24 cellular contexts compared by ENCODE assay signal in genomic region chr10:70981171-70981836, GRCh38.
DNase-seq lines count a peak whose midpoint lies in the region; ATAC-seq, FAIRE-seq and TF ChIP-seq lines count a peak whose summit lies in the region.
"Had no signal": no experiment of that assay in that cellular context is flagged by ENCODE, and none has a peak within 500 bp of the region (broad histone marks: within the 10 kb centered on the region; RNA-seq: fewer than 3 reads in every experiment).

No MANE protein-coding gene starts in this region.

- WGBS in GM12878 (ENCODE audit: insufficient coverage, insufficient replicate concordance, low lambda C conversion rate, missing lambda C conversion rate), result 56% methylated on average over 7 of the region's 7 CpGs

- no peaks in the 10 kb centered on the region for H4K20me1 ChIP-seq in BLaER1 treated with 17β-estradiol and CSF1 and Interleukin-3, amounts not matched to agents 10 nM and 100 nM
- H4K20me1 ChIP-seq in GM12878 (ENCODE audit: control insufficient read depth, insufficient read depth), result no peaks in the 10 kb centered on the region

- no peak for FAIRE-seq in GM12878 (lab: Jason Lieb, UNC)
- no peak for FAIRE-seq in D721Med (lab: Jason Lieb, UNC)
- FAIRE-seq: H1 had no signal

- H3K9me3 Mint-ChIP-seq in naive thymus-derived CD4-positive, alpha-beta T cell, result peaks cover 0 to under 1% (median 0%) of the 10 kb centered on the region in 11 donors
- peaks cover 0 to 2% of the 10 kb centered on the region in 2 donors for H3K9me3 Mint-ChIP-seq in stimulated activated naive B cell treated with anti-CD40 and anti-IgM and Interleukin-4, amounts not matched to agents 10 μg/mL and 1 μg/mL and 100 μg/mL, for 72 hours
- H3K9me3 Mint-ChIP-seq: CD4-positive, alpha-beta T cell had no signal

- no peak for TF ChIP-seq POLR2A in GM12878 (IDR thresholded peaks at IDR 0.05; ENCODE audit: low read depth, low read length)

- peak overlapping the region in 3 of 11 experiments; percentile 43 to 65 (median 57); a peak in 4 of 22 replicates for H3K27ac ChIP-seq in BLaER1 treated with 17β-estradiol and CSF1 and Interleukin-3, amounts not matched to agents 10 nM and 100 nM
- H3K27ac ChIP-seq in GM12878 (ENCODE audit: control insufficient read depth, insufficient read depth), result no peak overlapping the region; the same call in 1 of the 2 replicates
- no peak overlapping the region for H3K27ac ChIP-seq in naive thymus-derived CD4-positive, alpha-beta T cell (ENCODE audit: low read depth, low read length)

- H3K9me3 ChIP-seq in BLaER1 treated with 17β-estradiol and CSF1 and Interleukin-3, amounts not matched to agents 10 nM and 100 nM (replicated peaks in 1 of 11), result peaks cover 0 to 5% (median 0%) of the 10 kb centered on the region in 11 experiments; a peak in 2 of 22 replicates
- no peaks in the 10 kb centered on the region for H3K9me3 ChIP-seq in GM12878 (replicated peaks; ENCODE audit: control insufficient read depth, insufficient read depth, low read length)
- H3K9me3 ChIP-seq in naive thymus-derived CD4-positive, alpha-beta T cell (ENCODE audit: control insufficient read depth in 2 of 3, low read length in 3 of 3), result no peaks in the 10 kb centered on the region

- in situ Hi-C loops in GM12878 (cut with MboI), result no loop called here

- TF ChIP-seq CTCF in GM12878 (IDR thresholded peaks at IDR 0.05 in 2 of 3, conservative IDR thresholded peaks at IDR 0.05 in 1 of 3; ENCODE audit: control insufficient read depth in 2 of 3, extremely low read depth in 1 of 3, insufficient read depth in 1 of 3, low read depth in 3 of 3, low read length in 3 of 3) (no peak), D721Med (IDR thresholded peaks at IDR 0.05; ENCODE audit: insufficient read depth, missing control alignments) (no peak)

- H3K4me1 Mint-ChIP-seq in naive thymus-derived CD4-positive, alpha-beta T cell, result peaks cover 0 to 22% (median 12%) of the 10 kb centered on the region in 7 donors
- peaks cover 3 to 18% of the 10 kb centered on the region in 2 donors for H3K4me1 Mint-ChIP-seq in stimulated activated naive B cell treated with anti-CD40 and anti-IgM and Interleukin-4, amounts not matched to agents 10 μg/mL and 1 μg/mL and 100 μg/mL, for 72 hours

- peak overlapping the region in 1 of 11 experiments; percentile 18; a peak in 2 of 22 replicates for H3K9ac ChIP-seq in BLaER1 treated with 17β-estradiol and CSF1 and Interleukin-3, amounts not matched to agents 10 nM and 100 nM
- H3K9ac ChIP-seq in GM12878 (ENCODE audit: control insufficient read depth, insufficient read depth, low read length), result no peak overlapping the region; the same call in 1 of the 2 replicates

- BruUV-seq in GM12878 (replicated peaks; lab: Mats Ljungman, UMichigan), result no TSS peak

- peaks cover 17 to 32% (median 29%) of the 10 kb centered on the region in 10 experiments; a peak in 19 of 20 replicates for H3K4me1 ChIP-seq in BLaER1 treated with 17β-estradiol and CSF1 and Interleukin-3, amounts not matched to agents 10 nM and 100 nM
- H3K4me1 ChIP-seq in GM12878 (ENCODE audit: control insufficient read depth, insufficient read depth, low read length), result peaks cover 21% of the 10 kb centered on the region
- H3K4me1 ChIP-seq in naive thymus-derived CD4-positive, alpha-beta T cell (ENCODE audit: control insufficient read depth in 2 of 2, insufficient read depth in 2 of 2, low read length in 2 of 2), result peaks cover 0 to 9% of the 10 kb centered on the region in 2 donors

- H3K27ac Mint-ChIP-seq in naive thymus-derived CD4-positive, alpha-beta T cell, result no peak overlapping the region
- no peak overlapping the region for H3K27ac Mint-ChIP-seq in stimulated activated naive B cell treated with anti-CD40 and anti-IgM and Interleukin-4, amounts not matched to agents 10 μg/mL and 1 μg/mL and 100 μg/mL, for 72 hours
- H3K27ac Mint-ChIP-seq: CD4-positive, alpha-beta T cell had no signal

- no peak overlapping the region for H3K4me3 ChIP-seq in BLaER1 treated with 17β-estradiol and CSF1 and Interleukin-3, amounts not matched to agents 10 nM and 100 nM
- H3K4me3 ChIP-seq in GM12878, result no peak overlapping the region
- no peak overlapping the region for H3K4me3 ChIP-seq in naive thymus-derived CD4-positive, alpha-beta T cell (ENCODE audit: low read length)

- RAD21 ChIA-PET in GM12878 (lab: Charles Lee; ENCODE audit: unreplicated experiment), result interaction anchor here (1.4 kb wide), 1 partner anchor 13 kb away, joined by 4 read pairs; no protein-coding TSS in a partner anchor

- DNase-seq in GM12878 (ENCODE audit: low read depth, low spot score), result no peak
- DNase-seq in naive thymus-derived CD4-positive, alpha-beta T cell, result no peak
- DNase-seq in stimulated activated naive B cell treated with anti-CD40 and anti-IgM and Interleukin-4, amounts not matched to agents 10 μg/mL and 1 μg/mL and 100 μg/mL, for 72 hours, result no peak
- no peak for DNase-seq in D721Med (ENCODE audit: insufficient read length, low spot score)
- DNase-seq in CD1c-positive myeloid dendritic cell (ENCODE audit: extremely low spot score), result no peak
- DNase-seq: AML-193; CD4-positive, alpha-beta T cell; COR-L47; DMS 273 treated with DMSO at 0.1 percent for 48 hours; DMS79 treated with DMSO at 0.1 percent for 48 hours; KBM-7; NCI-H1105 treated with DMSO at 0.1 percent for 48 hours; NCI-H2029 treated with DMSO at 0.1 percent for 48 hours; NCI-H2171; NCI-H345; NCI-H524; NCI-H774; NK-92 treated with Interleukin-12 subunit alpha and Interleukin-12 subunit beta, amount 100 ng/mL, for 24 hours; SIG-M5 had no signal

- no peaks in the 10 kb centered on the region for H3K36me3 Mint-ChIP-seq in naive thymus-derived CD4-positive, alpha-beta T cell
- H3K36me3 Mint-ChIP-seq in stimulated activated naive B cell treated with anti-CD40 and anti-IgM and Interleukin-4, amounts not matched to agents 10 μg/mL and 1 μg/mL and 100 μg/mL, for 72 hours, result no peaks in the 10 kb centered on the region

- peak overlapping the region; percentile 9 to 62 (median 47); a peak in 18 of 22 replicates for H3K4me2 ChIP-seq in BLaER1 treated with 17β-estradiol and CSF1 and Interleukin-3, amounts not matched to agents 10 nM and 100 nM
- no peak overlapping the region for H3K4me2 ChIP-seq in GM12878 (ENCODE audit: control insufficient read depth, insufficient read depth)

- peak; percentile 76 for ATAC-seq in GM12878
- peak; percentile 25 for ATAC-seq in naive thymus-derived CD4-positive, alpha-beta T cell
- peak; percentile 29 to 32 for ATAC-seq in stimulated activated naive B cell treated with anti-CD40 and anti-IgM and Interleukin-4, amounts not matched to agents 10 μg/mL and 1 μg/mL and 100 μg/mL, for 72 hours (replicated peaks)
- no peak for ATAC-seq in esophagus mucosa
- ATAC-seq: HCT116, Panc1 had no signal

- TF ChIP-seq EP300 in GM12878 (IDR thresholded peaks at IDR 0.05; ENCODE audit: borderline replicate concordance in 1 of 2, control insufficient read depth in 1 of 2, low read depth in 2 of 2, low read length in 2 of 2), result no peak

- intact Hi-C loops in GM12878 (cut with micrococcal nuclease; ENCODE audit: unreplicated experiment), result no loop called here
- intact Hi-C loops in naive thymus-derived CD4-positive, alpha-beta T cell (cut with micrococcal nuclease), result no loop called here

- no peaks in the 10 kb centered on the region for H3K27me3 ChIP-seq in BLaER1 treated with 17β-estradiol and CSF1 and Interleukin-3, amounts not matched to agents 10 nM and 100 nM
- no peaks in the 10 kb centered on the region for H3K27me3 ChIP-seq in GM12878 (replicated peaks in 1 of 2; ENCODE audit: control insufficient read depth in 2 of 2, insufficient read depth in 2 of 2, low read length in 1 of 2)
- H3K27me3 ChIP-seq in naive thymus-derived CD4-positive, alpha-beta T cell (ENCODE audit: control insufficient read depth in 2 of 2, insufficient read depth in 2 of 2, low read length in 2 of 2), result no peaks in the 10 kb centered on the region

- no peaks in the 10 kb centered on the region for H3K36me3 ChIP-seq in BLaER1 treated with 17β-estradiol and CSF1 and Interleukin-3, amounts not matched to agents 10 nM and 100 nM
- H3K36me3 ChIP-seq in GM12878 (ENCODE audit: control insufficient read depth in 2 of 2, insufficient read depth in 2 of 2, low read length in 1 of 2), result no peaks in the 10 kb centered on the region
- H3K36me3 ChIP-seq in naive thymus-derived CD4-positive, alpha-beta T cell (ENCODE audit: control insufficient read depth in 2 of 3, insufficient read depth in 3 of 3, low read length in 3 of 3), result no peaks in the 10 kb centered on the region

- SMC1A ChIA-PET in GM12878 (lab: Charles Lee; ENCODE audit: uncharacterized antibody, unreplicated experiment), result interaction anchor here (2.1 kb wide), 1 partner anchor 10 kb away, joined by 8 read pairs; no protein-coding TSS in a partner anchor

- CTCF ChIA-PET in GM12878 (lab: Yijun Ruan, JAX), result interaction anchor here (1.1 kb wide), 1 partner anchor 14 kb away, joined by 3 read pairs; no protein-coding TSS in a partner anchor
- CTCF ChIA-PET in naive thymus-derived CD4-positive, alpha-beta T cell (lab: Charles Lee), result no interaction called here

- no peak overlapping the region for H3K4me3 Mint-ChIP-seq in naive thymus-derived CD4-positive, alpha-beta T cell
- no peak overlapping the region for H3K4me3 Mint-ChIP-seq in stimulated activated naive B cell treated with anti-CD40 and anti-IgM and Interleukin-4, amounts not matched to agents 10 μg/mL and 1 μg/mL and 100 μg/mL, for 72 hours
- H3K4me3 Mint-ChIP-seq: CD4-positive, alpha-beta T cell had no signal

- H2AFZ ChIP-seq in GM12878 (ENCODE audit: control insufficient read depth, low read depth, low read length), result peak overlapping the region; percentile 25

- H3K79me2 ChIP-seq in GM12878 (ENCODE audit: control insufficient read depth, insufficient read depth, low read length), result no peaks in the 10 kb centered on the region

- no peak for TF ChIP-seq RAD21 in GM12878 (IDR thresholded peaks at IDR 0.05; ENCODE audit: insufficient read depth, low read depth, low read length)

- POLR2A ChIA-PET in GM12878 (lab: Charles Lee), result interaction anchor here (0.5 kb wide), 1 partner anchor 581 kb away, joined by 3 read pairs; no protein-coding TSS in a partner anchor
- POLR2A ChIA-PET in naive thymus-derived CD4-positive, alpha-beta T cell (lab: Charles Lee), result no interaction called here

- H3K27me3 Mint-ChIP-seq in naive thymus-derived CD4-positive, alpha-beta T cell, result peaks cover 0 to 8% (median 4%) of the 10 kb centered on the region in 5 donors
- H3K27me3 Mint-ChIP-seq in stimulated activated naive B cell treated with anti-CD40 and anti-IgM and Interleukin-4, amounts not matched to agents 10 μg/mL and 1 μg/mL and 100 μg/mL, for 72 hours, result peaks cover 6 to 12% of the 10 kb centered on the region in 2 donors

TF ChIP-seq in GM12878, 131 proteins besides CTCF, POLR2A, EP300 and RAD21 (continues in another document):
- TF ChIP-seq LARP7 (IDR thresholded peaks at IDR 0.05), result 0 out of 2 replicates have a peak, but pooled peaks have one; percentile 23
- peak; percentile 51; the same call in 1 of the 2 replicates for TF ChIP-seq SPI1 (IDR thresholded peaks at IDR 0.05; ENCODE audit: borderline replicate concordance, insufficient read depth, low read depth, low read length)
- TF ChIP-seq BHLHE40 (IDR thresholded peaks at IDR 0.05; ENCODE audit: borderline replicate concordance in 1 of 2, low read depth in 2 of 2, low read length in 1 of 2), result 0 out of 4 replicates have a peak, but pooled peaks of 1 of the 2 experiments have one; percentile 4
- 0 out of 2 replicates have a peak, but pooled peaks have one; percentile 8 for TF ChIP-seq DPF2 (IDR thresholded peaks at IDR 0.05)
- no peak for TF ChIP-seq TARDBP (IDR thresholded peaks at IDR 0.05; ENCODE audit: borderline replicate concordance)
